Comparison of ENCODE assay signal across 8 cellular contexts in the genomic region with DNA sequence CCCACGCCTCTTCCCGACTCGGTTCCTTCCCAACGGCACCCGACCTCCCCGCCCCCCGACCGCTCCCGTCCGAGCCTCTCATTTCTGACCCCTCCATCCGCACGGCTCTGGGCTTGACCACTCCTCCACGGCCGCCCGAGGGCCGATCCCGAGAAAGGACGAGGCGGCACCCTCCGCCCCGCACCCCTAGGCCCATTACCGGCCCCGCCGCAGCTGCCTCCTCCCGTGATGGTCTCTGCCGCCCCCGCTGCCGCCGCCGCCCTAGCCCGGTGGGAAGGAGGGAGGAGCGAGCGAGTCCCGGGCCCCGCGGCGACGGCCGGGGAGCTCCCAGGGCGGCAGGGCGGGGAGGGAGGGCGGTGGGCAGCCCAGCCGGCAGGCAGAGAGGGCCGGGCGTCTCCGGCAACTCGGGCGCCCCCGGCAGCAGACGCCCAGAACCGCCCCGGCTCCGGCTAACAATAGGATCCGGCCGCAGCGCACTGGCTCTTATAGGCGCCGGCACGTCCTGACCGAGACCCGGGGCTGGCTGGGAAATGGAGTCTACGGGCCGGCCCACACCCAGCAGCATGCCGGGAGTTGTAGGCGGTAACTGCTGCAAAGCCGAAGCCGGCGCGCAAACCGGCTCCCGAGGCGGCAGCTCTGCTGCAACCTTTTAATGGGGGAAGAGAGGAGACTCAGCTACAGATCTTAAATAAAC.
DNase-seq lines count a peak whose midpoint lies in the region; ATAC-seq and TF ChIP-seq lines count a peak whose summit lies in the region.

A gene with protein sequence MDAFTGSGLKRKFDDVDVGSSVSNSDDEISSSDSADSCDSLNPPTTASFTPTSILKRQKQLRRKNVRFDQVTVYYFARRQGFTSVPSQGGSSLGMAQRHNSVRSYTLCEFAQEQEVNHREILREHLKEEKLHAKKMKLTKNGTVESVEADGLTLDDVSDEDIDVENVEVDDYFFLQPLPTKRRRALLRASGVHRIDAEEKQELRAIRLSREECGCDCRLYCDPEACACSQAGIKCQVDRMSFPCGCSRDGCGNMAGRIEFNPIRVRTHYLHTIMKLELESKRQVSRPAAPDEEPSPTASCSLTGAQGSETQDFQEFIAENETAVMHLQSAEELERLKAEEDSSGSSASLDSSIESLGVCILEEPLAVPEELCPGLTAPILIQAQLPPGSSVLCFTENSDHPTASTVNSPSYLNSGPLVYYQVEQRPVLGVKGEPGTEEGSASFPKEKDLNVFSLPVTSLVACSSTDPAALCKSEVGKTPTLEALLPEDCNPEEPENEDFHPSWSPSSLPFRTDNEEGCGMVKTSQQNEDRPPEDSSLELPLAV (minus strand): TSS at position 457 of the 694 bp plus-strand sequence. CDS start 7,035 bp downstream, outside the sequence.

- ATAC-seq in GM19023 (IDR thresholded peaks at IDR 0.05; ENCODE audit: unreplicated experiment) (peak; percentile 97), HG03280 (IDR thresholded peaks at IDR 0.05; ENCODE audit: unreplicated experiment) (peak; percentile 98)

- no peak for TF ChIP-seq CTCF in AG09309 (IDR thresholded peaks at IDR 0.05; ENCODE audit: control insufficient read depth, insufficient read depth, low read depth, low read length, missing control alignments)

- DNase-seq in AG09309 (ENCODE audit: low read depth) (peak; percentile 80), NCI-H345 treated with DMSO at 0.1 percent for 48 hours (lab: John Stamatoyannopoulos, UW; ENCODE audit: unreplicated experiment) (peak; percentile 28), iris pigment epithelial cell (ENCODE audit: low read depth) (peak; percentile 98)
- DNase-seq in activated CD4-positive, CD25-positive, alpha-beta regulatory T cell (lab: John Stamatoyannopoulos, UW) = peak; percentile 84 to 92 (median 92)
- peak; percentile 95 for DNase-seq in central memory CD4-positive, alpha-beta T cell
- peak; percentile 92 for DNase-seq in stimulated activated CD4-positive, alpha-beta T cell treated with anti-CD3 and anti-CD28 coated beads, Interleukin-12 subunit alpha, Interleukin-12 subunit beta, amount 100 ng/mL, for 4 hours

- H3K4me3 ChIP-seq in AG09309 (ENCODE audit: control insufficient read depth, low read depth, low read length) = peak within 1 kb of the TSS; percentile 89

Comparison
In these comparisons a context has a peak if more than half of its experiments do, and no peak if none do; other contexts are left out.
1. Peak in every context shown above with its lines: DNase-seq, ATAC-seq and H3K4me3 ChIP-seq.
2. DNase-seq: peak in every context shown above with its lines; median percentile 98 in iris pigment epithelial cell; 95 in central memory CD4-positive, alpha-beta T cell; 92 in stimulated activated CD4-positive, alpha-beta T cell treated with anti-CD3 and anti-CD28 coated beads, Interleukin-12 subunit alpha, Interleukin-12 subunit beta, amount 100 ng/mL, for 4 hours; 92 in activated CD4-positive, CD25-positive, alpha-beta regulatory T cell; 80 in AG09309; 28 in NCI-H345 treated with DMSO at 0.1 percent for 48 hours.